In genomic region chr11:77067776-77068460, GRCh38 we compare ENCODE assay signal across 10 cellular contexts. TPM values are rescaled to one million over a fixed set of nuclear protein-coding genes. Genes with fewer than 3 reads are reported as not detected.
A peak's percentile ranks its signal among the peaks of the same experiment; 100 is the strongest.
DNase-seq lines count a peak whose midpoint lies in the region; ATAC-seq and TF ChIP-seq lines count a peak whose summit lies in the region.
"Had no signal": no experiment of that assay in that cellular context is flagged by ENCODE, and none has a peak within 500 bp of the region (broad histone marks: within the 10 kb centered on the region; RNA-seq: fewer than 3 reads in every experiment).

No MANE protein-coding gene starts in this region.

- ATAC-seq in heart right ventricle (no peak), HG02588 (IDR thresholded peaks at IDR 0.05; ENCODE audit: unreplicated experiment) (no peak)

- H3K9me3 Mint-ChIP-seq in mesothelial cell of epicardium = no peaks in the 10 kb centered on the region

- peaks cover 2 to 33% (median 22%) of the 10 kb centered on the region in 9 donors for H3K4me1 ChIP-seq in heart right ventricle
- H3K4me1 ChIP-seq in breast epithelium = peaks cover 2 to 4% of the 10 kb centered on the region in 2 donors
- H3K4me1 ChIP-seq in urinary bladder (ENCODE audit: insufficient read depth) = peaks cover 2% of the 10 kb centered on the region

- peaks cover 19% of the 10 kb centered on the region for H3K4me1 Mint-ChIP-seq in mesothelial cell of epicardium

- H3K27me3 ChIP-seq in heart right ventricle = no peaks in the 10 kb centered on the region
- H3K27me3 ChIP-seq in breast epithelium = no peaks in the 10 kb centered on the region

- 81 to 82% methylated on average over 12 of the region's 12 CpGs for WGBS in heart right ventricle, 2 donors
- WGBS in urinary bladder = 74% methylated on average over 12 of the region's 12 CpGs

- H3K27me3 Mint-ChIP-seq in mesothelial cell of epicardium (ENCODE audit: low read depth) = no peaks in the 10 kb centered on the region

- H3K27ac Mint-ChIP-seq in mesothelial cell of epicardium = peak overlapping the region; percentile 60

- H3K36me3 ChIP-seq in heart right ventricle = no peaks in the 10 kb centered on the region
- no peaks in the 10 kb centered on the region for H3K36me3 ChIP-seq in breast epithelium
- H3K36me3 ChIP-seq in urinary bladder (ENCODE audit: insufficient read depth) = no peaks in the 10 kb centered on the region

- no peaks in the 10 kb centered on the region for H3K36me3 Mint-ChIP-seq in mesothelial cell of epicardium

- TF ChIP-seq POLR2A in breast epithelium (IDR thresholded peaks at IDR 0.05) = no peak

- TF ChIP-seq CTCF in heart right ventricle (IDR thresholded peaks at IDR 0.05) = no peak
- TF ChIP-seq CTCF in breast epithelium (IDR thresholded peaks at IDR 0.05) = no peak
- no peak for TF ChIP-seq CTCF in mesothelial cell of epicardium (IDR thresholded peaks at IDR 0.05; ENCODE audit: unreplicated experiment)

- intact Hi-C loops in cardiac septum (cut with DNase I) (no loop called here), heart right ventricle (cut with DNase I) (no loop called here), breast epithelium (cut with DNase I; ENCODE audit: low total_unique reads) (loop anchor here (10.0 kb wide), 1 partner anchor 253 kb away; no protein-coding TSS in a partner anchor)

- H3K27ac ChIP-seq in heart right ventricle (peak overlapping the region in 1 of 10 donors; percentile 10), breast epithelium (peak overlapping the region in 1 of 2 donors; percentile 36), urinary bladder (ENCODE audit: low read depth) (no peak overlapping the region)

- peak; percentile 64 for DNase-seq in cardiac septum (ENCODE audit: low spot score)
- no peak for DNase-seq in heart right ventricle
- peak in 1 of 2 donors; percentile 33 for DNase-seq in breast epithelium (ENCODE audit: low spot score in 2 of 2)
- no peak for DNase-seq in mesothelial cell of epicardium (ENCODE audit: low spot score in 2 of 2, unreplicated experiment in 2 of 2)
- no peak for DNase-seq in SHP77 treated with DMSO at 0.1 percent for 48 hours (lab: John Stamatoyannopoulos, UW)
- no peak for DNase-seq in SIG-M5 (lab: John Stamatoyannopoulos, UW)
- DNase-seq: activated CD4-positive, alpha-beta T cell treated with anti-CD3 and anti-CD28 coated beads, Interleukin-2, amount 50 U/mL, for 48 hours; NCI-H1417 treated with DMSO at 0.1 percent for 48 hours had no signal

- H3K4me3 ChIP-seq in heart right ventricle (peak overlapping the region in 5 of 10 donors; percentile 66 to 90 (median 69)), breast epithelium (peak overlapping the region; percentile 65 to 94 (median 66)), urinary bladder (ENCODE audit: low read depth, low read length) (peak overlapping the region; percentile 71)

- peak overlapping the region; percentile 80 for H3K4me3 Mint-ChIP-seq in mesothelial cell of epicardium

- H3K9me3 ChIP-seq in heart right ventricle (no peaks in the 10 kb centered on the region), breast epithelium (no peaks in the 10 kb centered on the region)

RNA-seq across cellular contexts. Expression of gene CAPN5, which starts 1.1 kb away (rescaled TPM):
- total RNA-seq in cardiac septum = 4.0 TPM
- 1 to 10 TPM; 1.8 to 3.6 (median 2.7) TPM for total RNA-seq in heart right ventricle
- polyA plus RNA-seq in heart right ventricle = 1 to 10 TPM; 2.0 to 2.5 TPM
- total RNA-seq in breast epithelium = 1 to 10 TPM; 2.8 to 6.1 (median 3.6) TPM
- 16.1 to 18.3 TPM (median 16.5 TPM) in 3 replicates for total RNA-seq in mesothelial cell of epicardium
- total RNA-seq in urinary bladder = 17.8 TPM
- 14.8 TPM for polyA plus RNA-seq in urinary bladder

RNA-seq across cellular contexts. Expression of gene B3GNT6, which starts 33.7 kb away (rescaled TPM):
- not detected for total RNA-seq in cardiac septum
- total RNA-seq in heart right ventricle = not detected
- not detected for polyA plus RNA-seq in heart right ventricle
- under 1 TPM in 1 of 3 donors, not detected in 2; 0.33 TPM for total RNA-seq in breast epithelium
- total RNA-seq in mesothelial cell of epicardium = not detected in 3 replicates
- total RNA-seq in urinary bladder = not detected
- not detected for polyA plus RNA-seq in urinary bladder

RNA-seq across cellular contexts. Expression of gene OMP, which starts 34.7 kb away (rescaled TPM):
- total RNA-seq in cardiac septum (not detected), heart right ventricle (under 1 TPM in 1 of 10 donors, not detected in 9; 0.58 TPM), breast epithelium (not detected), mesothelial cell of epicardium (0.80 to 1.5 TPM (median 1.4 TPM) in 3 replicates), urinary bladder (not detected)
- polyA plus RNA-seq in heart right ventricle (not detected), urinary bladder (not detected)
